19 cellular contexts compared by ENCODE assay signal in genomic region chr17:80110927-80111701, GRCh38. TPM values are rescaled to one million over a fixed set of nuclear protein-coding genes. Genes with fewer than 3 reads are reported as not detected.
"Had no signal": no experiment of that assay in that cellular context is flagged by ENCODE, and none has a peak within 500 bp of the region (broad histone marks: within the 10 kb centered on the region; RNA-seq: fewer than 3 reads in every experiment).

No MANE protein-coding gene starts in this region.

- H3K4me3 ChIP-seq: gastrocnemius medialis, heart left ventricle, mucosa of descending colon, testis had no signal

- DNase-seq: activated B cell treated with CpG ODN at 0.5 μM for 24 hours; activated CD4-positive, alpha-beta T cell treated with anti-CD3 and anti-CD28 coated beads for 48 hours; activated naive CD4-positive, alpha-beta T cell treated with anti-CD3 and anti-CD28 coated beads, Interleukin-2, amount 50 U/mL, for 16 hours; activated T-cell treated with anti-CD3 and anti-CD28 coated beads for 4 hours; erythroblast; gastrocnemius medialis; heart left ventricle; left colon; mammary epithelial cell; mucosa of descending colon; naive thymus-derived CD4-positive, alpha-beta T cell; right cardiac atrium; small intestine; T-helper 2 cell had no signal

- H3K9me3 Mint-ChIP-seq: activated T-helper 2 cell treated with anti-CD3 and anti-CD28 coated beads, Interferon-gamma antibody, Interleukin-2, Interleukin-4, amounts not matched to agents 10 μg/mL and 5 μg/mL and 100 μg/mL, durations not matched to agents 14 hours and 24 hours and 36 hours; stimulated activated naive CD8-positive, alpha-beta T cell treated with anti-CD3 and anti-CD28 coated beads, Interleukin-15, Interleukin-2, amounts not matched to agents 100 ng/mL and 50 ng/mL, for 24 hours had no signal

- H3K4me1 ChIP-seq: gastrocnemius medialis, heart left ventricle, testis had no signal

- H3K27me3 ChIP-seq: gastrocnemius medialis, heart left ventricle, testis had no signal

- H3K27me3 Mint-ChIP-seq: activated B cell treated with CpG ODN at 0.5 μM for 24 hours; naive thymus-derived CD4-positive, alpha-beta T cell; stimulated activated naive CD8-positive, alpha-beta T cell treated with anti-CD3 and anti-CD28 coated beads, Interleukin-15, Interleukin-2, amounts not matched to agents 100 ng/mL and 50 ng/mL, for 24 hours had no signal

- H3K27ac Mint-ChIP-seq: activated B cell treated with CpG ODN at 0.5 μM for 24 hours; activated T-helper 2 cell treated with anti-CD3 and anti-CD28 coated beads, Interferon-gamma antibody, Interleukin-2, Interleukin-4, amounts not matched to agents 10 μg/mL and 5 μg/mL and 100 μg/mL, durations not matched to agents 14 hours and 24 hours and 36 hours; naive thymus-derived CD4-positive, alpha-beta T cell; stimulated activated naive CD8-positive, alpha-beta T cell treated with anti-CD3 and anti-CD28 coated beads, Interleukin-15, Interleukin-2, amounts not matched to agents 100 ng/mL and 50 ng/mL, for 24 hours had no signal

- H3K9me3 ChIP-seq: gastrocnemius medialis, mucosa of descending colon, testis had no signal

- H3K4me3 Mint-ChIP-seq: activated B cell treated with CpG ODN at 0.5 μM for 24 hours; naive thymus-derived CD4-positive, alpha-beta T cell; stimulated activated naive CD8-positive, alpha-beta T cell treated with anti-CD3 and anti-CD28 coated beads, Interleukin-15, Interleukin-2, amounts not matched to agents 100 ng/mL and 50 ng/mL, for 24 hours had no signal

- H3K27ac ChIP-seq: gastrocnemius medialis, heart left ventricle, testis had no signal

- ATAC-seq: gastrocnemius medialis; left colon; naive thymus-derived CD4-positive, alpha-beta T cell; right cardiac atrium had no signal

RNA-seq across cellular contexts. Expression of gene CARD14, which starts 58.7 kb away (rescaled TPM):
- total RNA-seq: activated B cell treated with CpG ODN at 0.5 μM for 24 hours; activated CD8-positive, alpha-beta memory T cell treated with anti-CD3 and anti-CD28 coated beads for 36 hours; activated T-helper 2 cell treated with anti-CD3 and anti-CD28 coated beads, Interferon-gamma antibody, Interleukin-2, Interleukin-4, amounts not matched to agents 10 μg/mL and 5 μg/mL and 100 μg/mL, durations not matched to agents 14 hours and 24 hours and 36 hours; astrocyte; gastrocnemius medialis had no signal
